Comparison of ENCODE assay signal across 15 cellular contexts in the genomic region with DNA sequence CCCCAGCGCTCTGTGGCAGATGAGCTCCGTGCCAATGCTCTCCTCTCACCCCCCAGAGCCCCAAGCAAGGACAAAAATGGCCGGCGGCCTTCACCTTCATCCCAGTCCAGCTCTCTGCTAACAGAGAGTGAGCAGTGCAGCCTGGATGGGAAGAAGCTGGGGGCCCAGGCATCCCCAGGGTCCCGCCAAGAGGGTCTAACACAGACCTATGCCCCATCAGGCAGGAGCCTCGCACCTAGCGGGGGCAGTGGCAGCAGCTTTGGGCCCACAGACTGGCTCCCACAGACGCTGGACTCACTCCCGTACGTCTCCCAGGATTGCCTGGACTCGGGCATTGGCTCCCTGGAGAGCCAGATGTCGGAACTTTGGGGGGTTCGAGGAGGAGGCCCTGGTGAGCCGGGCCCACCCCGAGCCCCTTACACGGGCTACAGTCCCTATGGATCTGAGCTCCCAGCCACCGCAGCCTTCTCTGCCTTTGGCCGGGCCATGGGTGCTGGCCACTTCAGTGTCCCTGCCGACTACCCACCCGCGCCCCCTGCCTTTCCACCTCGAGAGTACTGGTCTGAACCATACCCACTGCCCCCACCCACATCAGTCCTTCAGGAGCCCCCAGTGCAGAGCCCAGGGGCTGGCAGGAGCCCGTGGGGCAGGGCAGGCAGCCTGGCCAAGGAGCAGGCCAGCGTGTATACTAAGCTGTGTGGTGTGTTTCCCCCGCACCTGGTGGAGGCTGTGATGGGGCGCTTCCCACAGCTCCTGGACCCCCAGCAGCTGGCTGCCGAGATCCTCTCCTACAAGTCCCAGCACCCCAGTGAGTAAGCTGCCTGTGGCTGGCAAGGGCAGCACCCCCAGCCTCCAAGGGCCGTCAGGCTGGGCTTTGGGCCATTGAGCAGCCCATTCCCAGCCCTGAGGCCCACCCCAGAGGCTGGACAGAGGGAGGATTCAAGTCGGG. TPM values are rescaled to one million over a fixed set of nuclear protein-coding genes. Genes with fewer than 3 reads are reported as not detected.
DNase-seq lines count a peak whose midpoint lies in the region; ATAC-seq, FAIRE-seq and TF ChIP-seq lines count a peak whose summit lies in the region.
"Had no signal": no experiment of that assay in that cellular context is flagged by ENCODE, and none has a peak within 500 bp of the region (broad histone marks: within the 10 kb centered on the region; RNA-seq: fewer than 3 reads in every experiment).

No MANE protein-coding gene starts in this region.

- H3K36me3 ChIP-seq in kidney (ENCODE audit: control insufficient read depth in 1 of 2, insufficient read depth in 2 of 2, low read length in 2 of 2), result peaks cover 27 to 47% of the 10 kb centered on the region in 2 donors
- H3K36me3 ChIP-seq in thoracic aorta, result peaks cover 39% of the 10 kb centered on the region

- no peak for FAIRE-seq in kidney (lab: Jason Lieb, UNC)
- FAIRE-seq: GM18507 had no signal

- H3K4me1 Mint-ChIP-seq in activated T-cell treated with anti-CD3 and anti-CD28 coated beads, Interleukin-2, amount 50 U/mL, for 72 hours (ENCODE audit: low read depth), result peaks cover 55% of the 10 kb centered on the region

- H3K36me3 Mint-ChIP-seq in activated T-cell treated with anti-CD3 and anti-CD28 coated beads, Interleukin-2, amount 50 U/mL, for 72 hours (ENCODE audit: insufficient read depth in 2 of 2), result peaks cover 18 to 19% of the 10 kb centered on the region in 2 donors

- no peaks in the 10 kb centered on the region for H3K27me3 Mint-ChIP-seq in activated T-cell treated with anti-CD3 and anti-CD28 coated beads, Interleukin-2, amount 50 U/mL, for 72 hours (ENCODE audit: low read depth)
- H3K27me3 Mint-ChIP-seq: brain had no signal

- intact Hi-C loops in kidney (cut with DNase I), result no loop called here

- TF ChIP-seq CTCF in kidney (IDR thresholded peaks at IDR 0.05; ENCODE audit: borderline replicate concordance, extremely low read depth, insufficient read depth) (no peak), thoracic aorta (IDR thresholded peaks at IDR 0.05) (no peak)

- H3K9me3 Mint-ChIP-seq in activated T-cell treated with anti-CD3 and anti-CD28 coated beads, Interleukin-2, amount 50 U/mL, for 72 hours, result no peaks in the 10 kb centered on the region
- H3K9me3 Mint-ChIP-seq: brain had no signal

- no peak overlapping the region for H3K27ac ChIP-seq in kidney (ENCODE audit: low read depth in 2 of 2, low read length in 2 of 2)
- peak overlapping the region; percentile 85 to 95 for H3K27ac ChIP-seq in thoracic aorta

- H3K9me3 ChIP-seq in kidney (ENCODE audit: control insufficient read depth in 1 of 2, low read length in 2 of 2) (no peaks in the 10 kb centered on the region), thoracic aorta (no peaks in the 10 kb centered on the region)

- H3K9ac ChIP-seq in kidney (ENCODE audit: low read length in 2 of 2), result no peak overlapping the region

- no peaks in the 10 kb centered on the region for H3K27me3 ChIP-seq in thoracic aorta (replicated peaks; ENCODE audit: insufficient read depth)
- H3K27me3 ChIP-seq: hepatocyte had no signal

- H3K4me1 ChIP-seq in kidney (ENCODE audit: control insufficient read depth in 1 of 2, insufficient read depth in 1 of 2, low read depth in 1 of 2, low read length in 2 of 2) (peaks cover 21 to 45% of the 10 kb centered on the region in 2 donors), thoracic aorta (ENCODE audit: control insufficient read depth in 1 of 2, low read depth in 2 of 2) (peaks cover 45 to 73% of the 10 kb centered on the region in 2 donors)

- H3K4me3 ChIP-seq in kidney (ENCODE audit: low read length in 2 of 2), result no peak overlapping the region
- no peak overlapping the region for H3K4me3 ChIP-seq in thoracic aorta
- H3K4me3 ChIP-seq: hepatocyte had no signal

- H3K4me3 Mint-ChIP-seq in activated T-cell treated with anti-CD3 and anti-CD28 coated beads, Interleukin-2, amount 50 U/mL, for 72 hours, result no peak overlapping the region
- H3K4me3 Mint-ChIP-seq: brain had no signal

- H3K27ac Mint-ChIP-seq in activated T-cell treated with anti-CD3 and anti-CD28 coated beads, Interleukin-2, amount 50 U/mL, for 72 hours, result peak overlapping the region; percentile 31

- ATAC-seq in activated T-cell treated with anti-CD3 and anti-CD28 coated beads, Interleukin-2, amount 50 U/mL, for 72 hours (replicated peaks in 1 of 2), result no peak
- ATAC-seq in thoracic aorta (ENCODE audit: insufficient number of reproducible peaks, low FRiP score, low read depth) (no peak), GM21526 (IDR thresholded peaks at IDR 0.05; ENCODE audit: low FRiP score, unreplicated experiment) (no peak), HG03025 (IDR thresholded peaks at IDR 0.05; ENCODE audit: low FRiP score, unreplicated experiment) (no peak)

- DNase-seq in activated T-cell treated with anti-CD3 and anti-CD28 coated beads, Interleukin-2, amount 50 U/mL, for 1 hour, result peak; percentile 29
- DNase-seq in activated T-cell treated with anti-CD3 and anti-CD28 coated beads for 4 hours, result no peak
- no peak for DNase-seq in activated T-cell treated with anti-CD3 and anti-CD28 coated beads, Interleukin-2, amount 50 U/mL, for 72 hours
- peak; percentile 61 for DNase-seq in kidney
- no peak for DNase-seq in thoracic aorta (ENCODE audit: low spot score)
- no peak for DNase-seq in stimulated activated naive CD4-positive, alpha-beta T cell (lab: John Stamatoyannopoulos, UW)
- DNase-seq: Kasumi-1; NCI-H2029 treated with DMSO at 0.1 percent for 48 hours; NK-92 treated with Interleukin-12 subunit alpha and Interleukin-12 subunit beta, amount 100 ng/mL, for 24 hours; SW 1271 had no signal

RNA-seq across cellular contexts. Expression of a gene that starts 8.7 kb away (rescaled TPM):
- total RNA-seq in activated T-cell treated with anti-CD3 and anti-CD28 coated beads, Interleukin-2, amount 50 U/mL, for 72 hours, result 10 to 100 TPM; 33.5 to 46.1 TPM
- total RNA-seq in kidney (21.1 TPM), thoracic aorta (10 to 100 TPM; 22.1 to 32.4 TPM)
- polyA plus RNA-seq in kidney (ENCODE audit: insufficient read depth, low read depth, low replicate concordance), result 3.8 TPM

RNA-seq across cellular contexts. Expression of a gene that starts 31.5 kb away (rescaled TPM):
- 100 to 1,000 TPM; 105 to 108 TPM for total RNA-seq in activated T-cell treated with anti-CD3 and anti-CD28 coated beads, Interleukin-2, amount 50 U/mL, for 72 hours
- total RNA-seq in kidney (65.8 TPM), thoracic aorta (10 to 100 TPM; 43.9 to 68.8 TPM)
- 45.7 TPM for polyA plus RNA-seq in kidney (ENCODE audit: insufficient read depth, low read depth, low replicate concordance)

Comparison
In these comparisons a context has a peak if more than half of its experiments do, and no peak if none do; other contexts are left out.
1. DNase-seq: peak in activated T-cell treated with anti-CD3 and anti-CD28 coated beads, Interleukin-2, amount 50 U/mL, for 1 hour (single experiment) and kidney (single experiment); none in activated T-cell treated with anti-CD3 and anti-CD28 coated beads for 4 hours (single experiment), activated T-cell treated with anti-CD3 and anti-CD28 coated beads, Interleukin-2, amount 50 U/mL, for 72 hours (0 of 2), thoracic aorta (single experiment) and stimulated activated naive CD4-positive, alpha-beta T cell (0 of 6).
2. H3K27ac ChIP-seq: peak in thoracic aorta (2 of 2); none in kidney (0 of 2).